In the genomic region with DNA sequence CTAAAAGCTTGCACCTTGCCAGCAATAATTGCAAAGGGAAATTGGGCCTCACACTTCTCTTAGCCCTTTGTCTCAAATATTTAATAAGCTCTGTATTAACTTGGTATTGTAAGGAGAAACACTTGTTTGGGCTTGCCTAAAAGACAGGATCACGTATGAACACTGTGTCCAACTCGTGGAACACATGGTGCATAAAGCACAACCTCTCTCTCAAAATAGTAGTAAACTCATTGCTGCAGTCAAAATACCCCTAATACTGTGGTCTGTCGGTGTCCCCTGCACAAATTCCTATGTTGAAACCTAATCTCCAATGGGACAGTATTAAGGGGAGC, we compare ENCODE assay signal across 8 cellular contexts. TPM values are rescaled to one million over a fixed set of nuclear protein-coding genes. Genes with fewer than 3 reads are reported as not detected.
A peak's percentile ranks its signal among the peaks of the same experiment; 100 is the strongest.
DNase-seq lines count a peak whose midpoint lies in the region; ATAC-seq and TF ChIP-seq lines count a peak whose summit lies in the region.

No MANE protein-coding gene starts in this region.

- ATAC-seq in HG03196 (IDR thresholded peaks at IDR 0.05; ENCODE audit: unreplicated experiment) (peak; percentile 12), mucosa of descending colon (no peak), HG03175 (IDR thresholded peaks at IDR 0.05; ENCODE audit: unreplicated experiment) (no peak)

- H3K4me3 ChIP-seq in GM12865 (ENCODE audit: low read depth, low read length) (peak overlapping the region; percentile 87), mucosa of descending colon (peak overlapping the region; percentile 75)

- no peaks in the 10 kb centered on the region for H3K9me3 ChIP-seq in mucosa of descending colon

- H3K4me1 ChIP-seq in mucosa of descending colon (ENCODE audit: low read depth) = peaks cover 23% of the 10 kb centered on the region

- intact Hi-C loops in mucosa of descending colon (cut with DNase I, micrococcal nuclease) = no loop called here

- DNase-seq in GM12865 (ENCODE audit: low read depth) (peak; percentile 7), brain pericyte (ENCODE audit: low read depth, low spot score) (peak; percentile 12), mucosa of descending colon (no peak), NCI-H1092 treated with DMSO at 0.1 percent for 48 hours (lab: John Stamatoyannopoulos, UW) (no peak), NCI-H2029 treated with DMSO at 0.1 percent for 48 hours (lab: John Stamatoyannopoulos, UW) (no peak)
- DNase-seq in effector CD4-positive, alpha-beta T cell = no peak

- H3K36me3 ChIP-seq in mucosa of descending colon (ENCODE audit: low read depth) = no peaks in the 10 kb centered on the region

- no peak for TF ChIP-seq CTCF in GM12865 (IDR thresholded peaks at IDR 0.05; ENCODE audit: insufficient read depth, low read depth, low read length, missing control alignments)
- TF ChIP-seq CTCF in mucosa of descending colon (IDR thresholded peaks at IDR 0.05) = no peak

RNA-seq across cellular contexts. Expression of gene TMF1, which starts 0.4 kb away (rescaled TPM):
- total RNA-seq in mucosa of descending colon = 10 to 100 TPM; 40.3 to 43.9 (median 43.4) TPM

RNA-seq across cellular contexts. Expression of gene UBA3, which starts 27.6 kb away (rescaled TPM):
- 10 to 100 TPM; 46.5 to 59.3 (median 51.8) TPM for total RNA-seq in mucosa of descending colon

RNA-seq across cellular contexts. Expression of gene ARL6IP5, which starts 32.2 kb away (rescaled TPM):
- 100 to 1,000 TPM; 111 to 129 (median 119) TPM for total RNA-seq in mucosa of descending colon

RNA-seq across cellular contexts. Expression of gene EOGT, which starts 39.0 kb away (rescaled TPM):
- total RNA-seq in mucosa of descending colon = 10 to 100 TPM; 16.9 to 27.3 (median 17.4) TPM

Comparison
In these comparisons a context has a peak if more than half of its experiments do, and no peak if none do; other contexts are left out.
1. DNase-seq: peak in GM12865 (single experiment) and brain pericyte (single experiment); none in mucosa of descending colon (0 of 3), effector CD4-positive, alpha-beta T cell (single experiment), NCI-H1092 treated with DMSO at 0.1 percent for 48 hours (single experiment) and NCI-H2029 treated with DMSO at 0.1 percent for 48 hours (single experiment).